In genomic region chr13:110262944-110263343, GRCh38 we compare ENCODE assay signal across 15 cellular contexts. TPM values are rescaled to one million over a fixed set of nuclear protein-coding genes. Genes with fewer than 3 reads are reported as not detected.
DNase-seq lines count a peak whose midpoint lies in the region; ATAC-seq and TF ChIP-seq lines count a peak whose summit lies in the region.
"Had no signal": no experiment of that assay in that cellular context is flagged by ENCODE, and none has a peak within 500 bp of the region (broad histone marks: within the 10 kb centered on the region; RNA-seq: fewer than 3 reads in every experiment).

No MANE protein-coding gene starts in this region.

- DNase-seq in SK-N-MC (ENCODE audit: low read depth, low spot score), result no peak
- DNase-seq in fibroblast of villous mesenchyme (ENCODE audit: low read depth), result no peak
- DNase-seq in stimulated activated effector memory CD8-positive, alpha-beta T cell treated with anti-CD3 and anti-CD28 coated beads, Interleukin-12 subunit alpha, Interleukin-12 subunit beta, amount 100 ng/mL, for 72 hours (ENCODE audit: low spot score in 2 of 2), result no peak
- no peak for DNase-seq in NCI-H69 (lab: John Stamatoyannopoulos, UW)
- DNase-seq in activated CD4-positive, alpha-beta T cell treated with anti-CD3 and anti-CD28 coated beads, Interleukin-2, amount 50 U/mL, for 4 hours, result no peak
- DNase-seq in NCI-H1694 (lab: John Stamatoyannopoulos, UW), result no peak
- DNase-seq: activated B cell treated with CpG ODN at 0.5 μM for 24 hours, hippocampal formation, left lung, T-helper 1 cell had no signal

- H3K9me3 ChIP-seq in SK-N-MC (ENCODE audit: low read depth, low read length) (no peaks in the 10 kb centered on the region), mucosa of rectum (ENCODE audit: control insufficient read depth in 2 of 2, low read length in 2 of 2) (no peaks in the 10 kb centered on the region)
- H3K9me3 ChIP-seq: HAP-1, left lung had no signal

- H3K4me1 ChIP-seq in mucosa of rectum (ENCODE audit: control insufficient read depth in 2 of 2, insufficient read depth in 2 of 2, low read length in 2 of 2), result peaks cover 7 to 13% of the 10 kb centered on the region in 2 donors
- H3K4me1 ChIP-seq: HAP-1 had no signal

- H3K4me3 Mint-ChIP-seq in stimulated activated effector memory CD8-positive, alpha-beta T cell treated with anti-CD3 and anti-CD28 coated beads, Interleukin-12 subunit alpha, Interleukin-12 subunit beta, amount 100 ng/mL, for 72 hours, result no peak overlapping the region
- H3K4me3 Mint-ChIP-seq: activated B cell treated with CpG ODN at 0.5 μM for 24 hours; activated naive CD8-positive, alpha-beta T cell had no signal

- TF ChIP-seq CTCF in fibroblast of villous mesenchyme (IDR thresholded peaks at IDR 0.05; ENCODE audit: insufficient read depth, low read depth, low read length), result no peak

- H3K27ac ChIP-seq in SK-N-MC (0 out of 2 replicates have a peak overlapping the region, but pooled peaks have one; percentile 2), mucosa of rectum (ENCODE audit: low read depth in 2 of 2, low read length in 2 of 2) (peak overlapping the region; percentile 25 to 46)

- no peak overlapping the region for H3K27ac Mint-ChIP-seq in stimulated activated effector memory CD8-positive, alpha-beta T cell treated with anti-CD3 and anti-CD28 coated beads, Interleukin-12 subunit alpha, Interleukin-12 subunit beta, amount 100 ng/mL, for 72 hours
- H3K27ac Mint-ChIP-seq: activated B cell treated with CpG ODN at 0.5 μM for 24 hours; activated naive CD8-positive, alpha-beta T cell had no signal

- H3K36me3 Mint-ChIP-seq in stimulated activated effector memory CD8-positive, alpha-beta T cell treated with anti-CD3 and anti-CD28 coated beads, Interleukin-12 subunit alpha, Interleukin-12 subunit beta, amount 100 ng/mL, for 72 hours, result no peaks in the 10 kb centered on the region
- H3K36me3 Mint-ChIP-seq: activated naive CD8-positive, alpha-beta T cell had no signal

- H3K4me1 Mint-ChIP-seq in stimulated activated effector memory CD8-positive, alpha-beta T cell treated with anti-CD3 and anti-CD28 coated beads, Interleukin-12 subunit alpha, Interleukin-12 subunit beta, amount 100 ng/mL, for 72 hours, result no peaks in the 10 kb centered on the region
- H3K4me1 Mint-ChIP-seq: activated B cell treated with CpG ODN at 0.5 μM for 24 hours had no signal

- H3K9ac ChIP-seq in SK-N-MC (ENCODE audit: insufficient read length), result no peak overlapping the region
- H3K9ac ChIP-seq in mucosa of rectum (ENCODE audit: low read depth in 1 of 2, low read length in 2 of 2), result no peak overlapping the region

- H3K36me3 ChIP-seq in SK-N-MC (ENCODE audit: insufficient read depth, low read length), result no peaks in the 10 kb centered on the region
- H3K36me3 ChIP-seq in mucosa of rectum (ENCODE audit: control insufficient read depth in 2 of 2, insufficient read depth in 2 of 2, low read length in 2 of 2), result no peaks in the 10 kb centered on the region
- H3K36me3 ChIP-seq: HAP-1, left lung had no signal

- H3K4me3 ChIP-seq in SK-N-MC (no peak overlapping the region), fibroblast of villous mesenchyme (ENCODE audit: low read depth, low read length) (peak overlapping the region; percentile 7), mucosa of rectum (ENCODE audit: low read length in 2 of 2) (peak overlapping the region in 1 of 2 donors; percentile 13)
- H3K4me3 ChIP-seq: GM12878, HAP-1, left lung had no signal

- H3K27me3 ChIP-seq in mucosa of rectum (ENCODE audit: control insufficient read depth in 2 of 2, insufficient read depth in 2 of 2, low read length in 2 of 2), result no peaks in the 10 kb centered on the region
- H3K27me3 ChIP-seq: left lung had no signal

- ATAC-seq in stimulated activated effector memory CD8-positive, alpha-beta T cell treated with anti-CD3 and anti-CD28 coated beads, Interleukin-12 subunit alpha, Interleukin-12 subunit beta, amount 100 ng/mL, for 72 hours, result peak; percentile 22
- ATAC-seq in GM18498 (IDR thresholded peaks at IDR 0.05; ENCODE audit: unreplicated experiment), result no peak
- ATAC-seq: GM12878, left lung had no signal

- H3K9me3 Mint-ChIP-seq in stimulated activated effector memory CD8-positive, alpha-beta T cell treated with anti-CD3 and anti-CD28 coated beads, Interleukin-12 subunit alpha, Interleukin-12 subunit beta, amount 100 ng/mL, for 72 hours, result no peaks in the 10 kb centered on the region
- H3K9me3 Mint-ChIP-seq: activated B cell treated with CpG ODN at 0.5 μM for 24 hours had no signal

RNA-seq across cellular contexts. Expression of gene COL4A1, which starts 44.0 kb away (rescaled TPM):
- 1,391 and 1,673 TPM in 2 replicates for total RNA-seq in fibroblast of villous mesenchyme
- total RNA-seq: activated B cell treated with CpG ODN at 0.5 μM for 24 hours had no signal

RNA-seq across cellular contexts. Expression of gene COL4A2, which starts 44.1 kb away (rescaled TPM):
- 756 and 1,116 TPM in 2 replicates for total RNA-seq in fibroblast of villous mesenchyme
- total RNA-seq: activated B cell treated with CpG ODN at 0.5 μM for 24 hours had no signal
